8 cellular contexts compared by ENCODE assay signal in the genomic region with DNA sequence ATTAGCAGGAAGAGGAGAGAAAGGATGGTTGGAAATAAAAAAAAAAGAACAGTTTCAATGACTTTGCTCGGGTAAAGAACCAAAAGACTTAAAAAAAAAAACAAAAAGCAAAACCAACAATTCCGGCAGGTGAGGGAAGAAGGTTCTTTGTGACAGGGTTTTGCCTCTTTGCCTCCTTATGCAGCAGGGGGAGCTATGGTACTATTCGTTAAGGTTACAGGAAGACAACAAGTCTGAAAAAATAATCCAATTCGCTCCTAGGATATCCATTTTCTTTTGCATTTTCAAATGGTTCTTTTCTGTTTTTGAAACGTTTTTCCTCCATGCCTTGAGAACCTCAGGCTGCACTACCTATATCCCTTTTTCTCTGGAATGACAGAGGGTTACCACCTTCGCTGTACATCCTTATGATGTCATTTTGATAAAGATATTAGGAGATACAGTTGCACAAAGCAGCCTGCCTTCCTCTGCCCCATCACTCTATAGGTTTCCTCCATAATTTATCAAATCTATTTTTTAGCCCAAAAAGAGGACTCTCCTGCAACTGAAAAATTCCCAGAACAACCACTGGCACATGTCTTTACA. TPM values are rescaled to one million over a fixed set of nuclear protein-coding genes. Genes with fewer than 3 reads are reported as not detected.
DNase-seq lines count a peak whose midpoint lies in the region; ATAC-seq and TF ChIP-seq lines count a peak whose summit lies in the region.

No MANE protein-coding gene starts in this region.

- H3K4me3 Mint-ChIP-seq in activated CD4-positive, alpha-beta T cell treated with anti-CD3 and anti-CD28 coated beads, Interleukin-2, amount 10 ng/mL, durations not matched to agents 24 days and 14 days = no peak overlapping the region
- no peak overlapping the region for H3K4me3 Mint-ChIP-seq in activated T-helper 17 cell treated with anti-CD3 and anti-CD28 coated beads, Interleukin-2, amount 50 U/mL, for 72 hours

- WGBS in GM23248 (ENCODE audit: low coverage in 1 of 2, low lambda C conversion rate in 2 of 2, missing lambda C conversion rate in 2 of 2), 2 experiments = 23 to 26% methylated on average over 6 of the region's 6 CpGs

- H3K27ac ChIP-seq in GM23248 = no peak overlapping the region
- no peak overlapping the region for H3K27ac ChIP-seq in right atrium auricular region

- H3K27me3 Mint-ChIP-seq in activated CD4-positive, alpha-beta T cell treated with anti-CD3 and anti-CD28 coated beads, Interleukin-2, amount 10 ng/mL, durations not matched to agents 24 days and 14 days = peaks cover 9% of the 10 kb centered on the region
- H3K27me3 Mint-ChIP-seq in activated T-helper 17 cell treated with anti-CD3 and anti-CD28 coated beads, Interleukin-2, amount 50 U/mL, for 72 hours = peaks cover 5% of the 10 kb centered on the region

- H3K9ac ChIP-seq in GM23248 = peak overlapping the region; percentile 29; the same call in 1 of the 2 replicates

- no peaks in the 10 kb centered on the region for H3K79me2 ChIP-seq in GM23248 (ENCODE audit: insufficient read depth)

- H3K36me3 ChIP-seq in GM23248 (ENCODE audit: low read depth) = no peaks in the 10 kb centered on the region
- no peaks in the 10 kb centered on the region for H3K36me3 ChIP-seq in right atrium auricular region

- H3K9me2 ChIP-seq in GM23248 (ENCODE audit: insufficient read depth) = no peaks in the 10 kb centered on the region

- H3K9me3 ChIP-seq in GM23248 (ENCODE audit: low read depth) = no peaks in the 10 kb centered on the region
- H3K9me3 ChIP-seq in right atrium auricular region = no peaks in the 10 kb centered on the region

- H3K4me1 ChIP-seq in GM23248 (ENCODE audit: insufficient read depth) (peaks cover 43% of the 10 kb centered on the region), right atrium auricular region (no peaks in the 10 kb centered on the region)

- in situ Hi-C loops in GM23248 (cut with MboI) = loop anchor here (5.0 kb wide), 1 partner anchor 217 kb away; no protein-coding TSS in a partner anchor

- DNase-seq in DMS53 (lab: John Stamatoyannopoulos, UW) = peak; percentile 60
- DNase-seq in GM23248 = peak; percentile 83
- DNase-seq in NCI-H2171 (lab: John Stamatoyannopoulos, UW) = peak; percentile 44
- peak; percentile 85 for DNase-seq in activated CD4-positive, alpha-beta T cell treated with anti-CD3 and anti-CD28 coated beads, Interleukin-2, amount 10 ng/mL, durations not matched to agents 24 days and 14 days
- DNase-seq in right atrium auricular region (ENCODE audit: low spot score) = no peak
- DNase-seq in stimulated activated CD8-positive, alpha-beta memory T cell treated with anti-CD3 and anti-CD28 coated beads, Interleukin-4, amount 100 ng/mL, for 48 hours = peak; percentile 32

- no peak overlapping the region for H3K27ac Mint-ChIP-seq in activated CD4-positive, alpha-beta T cell treated with anti-CD3 and anti-CD28 coated beads, Interleukin-2, amount 10 ng/mL, durations not matched to agents 24 days and 14 days
- no peak overlapping the region for H3K27ac Mint-ChIP-seq in activated T-helper 17 cell treated with anti-CD3 and anti-CD28 coated beads, Interleukin-2, amount 50 U/mL, for 72 hours

- H3K9me3 Mint-ChIP-seq in activated CD4-positive, alpha-beta T cell treated with anti-CD3 and anti-CD28 coated beads, Interleukin-2, amount 10 ng/mL, durations not matched to agents 24 days and 14 days = no peaks in the 10 kb centered on the region
- H3K9me3 Mint-ChIP-seq in activated T-helper 17 cell treated with anti-CD3 and anti-CD28 coated beads, Interleukin-2, amount 50 U/mL, for 72 hours = no peaks in the 10 kb centered on the region

- peak overlapping the region; percentile 35; the same call in 1 of the 2 replicates for H3K4me3 ChIP-seq in GM23248
- H3K4me3 ChIP-seq in right atrium auricular region = no peak overlapping the region

- peak overlapping the region; percentile 90 for H2AFZ ChIP-seq in GM23248

- no peaks in the 10 kb centered on the region for H3K27me3 ChIP-seq in GM23248 (replicated peaks; ENCODE audit: insufficient read depth)
- H3K27me3 ChIP-seq in right atrium auricular region = no peaks in the 10 kb centered on the region

- intact Hi-C loops in activated CD4-positive, alpha-beta T cell treated with anti-CD3 and anti-CD28 coated beads, Interleukin-2, amount 10 ng/mL, durations not matched to agents 24 days and 14 days (cut with micrococcal nuclease) = loop anchor here (2.0 kb wide), 1 partner anchor 58 kb away; no protein-coding TSS in a partner anchor

- peaks cover 30% of the 10 kb centered on the region for H3F3A ChIP-seq in GM23248 (ENCODE audit: insufficient read depth)

- no peak for ATAC-seq in activated T-helper 17 cell treated with anti-CD3 and anti-CD28 coated beads, Interleukin-2, amount 50 U/mL, for 72 hours (replicated peaks)
- no peak for ATAC-seq in GM19395 (IDR thresholded peaks at IDR 0.05; ENCODE audit: unreplicated experiment)

- H3K4me1 Mint-ChIP-seq in activated CD4-positive, alpha-beta T cell treated with anti-CD3 and anti-CD28 coated beads, Interleukin-2, amount 10 ng/mL, durations not matched to agents 24 days and 14 days = peaks cover 8% of the 10 kb centered on the region
- H3K4me1 Mint-ChIP-seq in activated T-helper 17 cell treated with anti-CD3 and anti-CD28 coated beads, Interleukin-2, amount 50 U/mL, for 72 hours = peaks cover 6% of the 10 kb centered on the region

- no peaks in the 10 kb centered on the region for H4K20me1 ChIP-seq in GM23248 (ENCODE audit: insufficient read depth)

- no peaks in the 10 kb centered on the region for H3K36me3 Mint-ChIP-seq in activated CD4-positive, alpha-beta T cell treated with anti-CD3 and anti-CD28 coated beads, Interleukin-2, amount 10 ng/mL, durations not matched to agents 24 days and 14 days (ENCODE audit: low read depth)
- no peaks in the 10 kb centered on the region for H3K36me3 Mint-ChIP-seq in activated T-helper 17 cell treated with anti-CD3 and anti-CD28 coated beads, Interleukin-2, amount 50 U/mL, for 72 hours (ENCODE audit: low read depth)

- H3K4me2 ChIP-seq in GM23248 (ENCODE audit: unreplicated experiment) = peak overlapping the region; percentile 65

- peak; percentile 21 to 66 for TF ChIP-seq CTCF in right atrium auricular region (IDR thresholded peaks at IDR 0.05)

RNA-seq across cellular contexts. Expression of a gene that starts 55.0 kb away (rescaled TPM):
- 1.9 and 8.2 TPM in 2 replicates for total RNA-seq in GM23248 (2014; rRNA removed; shearing (Covaris generic))
- 2.5 and 2.9 TPM in 2 replicates for polyA plus RNA-seq in GM23248 (2016; fragmentation: Nextera tagmentation; extraction: Ambion mirVana)
- total RNA-seq in activated CD4-positive, alpha-beta T cell treated with anti-CD3 and anti-CD28 coated beads, Interleukin-2, amount 10 ng/mL, durations not matched to agents 24 days and 14 days = 0.98 and 1.3 TPM in 2 replicates
- total RNA-seq in right atrium auricular region = not detected
- 1 to 10 TPM; 1.8 to 6.2 TPM for total RNA-seq in activated T-helper 17 cell treated with anti-CD3 and anti-CD28 coated beads, Interleukin-2, amount 50 U/mL, for 72 hours
